Comparison of ENCODE assay signal across 1 cellular context in the genomic region with DNA sequence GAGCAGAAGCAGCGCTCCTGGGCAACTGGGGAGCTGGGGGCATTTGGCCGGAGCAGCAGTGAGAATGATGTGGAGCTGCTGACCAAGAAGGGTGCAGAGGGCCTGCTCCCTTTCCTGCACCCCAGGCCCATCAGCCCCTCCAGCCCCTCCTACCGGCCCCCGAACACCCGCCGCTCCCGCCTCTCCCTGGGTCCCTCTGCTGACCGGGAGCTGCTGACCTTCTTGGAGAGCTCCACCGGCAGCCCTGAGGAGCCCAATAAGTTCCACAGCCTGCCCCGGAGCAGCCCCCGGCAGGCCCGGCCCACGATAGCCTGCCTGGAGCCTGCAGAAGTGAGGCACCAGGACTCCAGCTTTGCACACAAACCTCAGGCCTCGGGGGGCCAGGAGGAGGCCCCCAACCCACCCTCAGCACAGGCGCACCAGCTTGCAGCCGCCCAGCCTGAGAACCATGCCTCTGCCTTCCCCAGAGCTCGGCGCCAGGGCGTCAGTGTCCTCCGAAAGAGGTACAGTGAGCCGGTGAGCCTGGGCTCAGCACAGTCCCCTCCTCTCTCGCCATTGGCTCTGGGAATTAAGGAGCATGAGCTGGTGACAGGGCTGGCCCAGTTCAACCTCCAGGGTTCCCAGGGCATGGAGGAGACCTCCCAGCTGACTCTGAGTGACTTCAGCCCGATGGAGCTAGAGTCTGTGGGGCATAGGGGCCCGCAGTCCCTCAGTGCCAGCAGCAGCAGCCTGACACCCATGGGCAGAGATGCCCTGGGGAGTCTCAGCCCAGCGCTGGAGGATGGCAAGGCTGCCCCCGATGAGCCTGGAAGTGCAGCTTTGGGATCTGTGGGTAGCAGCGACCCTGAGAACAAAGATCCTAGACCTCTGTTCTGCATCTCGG.
TF ChIP-seq lines count a peak whose summit lies in the region.

No MANE protein-coding gene starts in this region.

TF ChIP-seq in IMR-90, 13 proteins besides CTCF, POLR2A, EP300 and RAD21:
- TF ChIP-seq, protein P1, sequence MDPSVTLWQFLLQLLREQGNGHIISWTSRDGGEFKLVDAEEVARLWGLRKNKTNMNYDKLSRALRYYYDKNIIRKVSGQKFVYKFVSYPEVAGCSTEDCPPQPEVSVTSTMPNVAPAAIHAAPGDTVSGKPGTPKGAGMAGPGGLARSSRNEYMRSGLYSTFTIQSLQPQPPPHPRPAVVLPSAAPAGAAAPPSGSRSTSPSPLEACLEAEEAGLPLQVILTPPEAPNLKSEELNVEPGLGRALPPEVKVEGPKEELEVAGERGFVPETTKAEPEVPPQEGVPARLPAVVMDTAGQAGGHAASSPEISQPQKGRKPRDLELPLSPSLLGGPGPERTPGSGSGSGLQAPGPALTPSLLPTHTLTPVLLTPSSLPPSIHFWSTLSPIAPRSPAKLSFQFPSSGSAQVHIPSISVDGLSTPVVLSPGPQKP (IDR thresholded peaks at IDR 0.05; ENCODE audit: borderline replicate concordance, low read depth, low read length): no peak
- TF ChIP-seq, protein P2, sequence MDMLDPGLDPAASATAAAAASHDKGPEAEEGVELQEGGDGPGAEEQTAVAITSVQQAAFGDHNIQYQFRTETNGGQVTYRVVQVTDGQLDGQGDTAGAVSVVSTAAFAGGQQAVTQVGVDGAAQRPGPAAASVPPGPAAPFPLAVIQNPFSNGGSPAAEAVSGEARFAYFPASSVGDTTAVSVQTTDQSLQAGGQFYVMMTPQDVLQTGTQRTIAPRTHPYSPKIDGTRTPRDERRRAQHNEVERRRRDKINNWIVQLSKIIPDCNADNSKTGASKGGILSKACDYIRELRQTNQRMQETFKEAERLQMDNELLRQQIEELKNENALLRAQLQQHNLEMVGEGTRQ (IDR thresholded peaks at IDR 0.05; ENCODE audit: low read depth, low read length): no peak
- TF ChIP-seq CEBPB (IDR thresholded peaks at IDR 0.05; ENCODE audit: low read depth, low read length): no peak
- no peak for TF ChIP-seq BHLHE40 (IDR thresholded peaks at IDR 0.05; ENCODE audit: low read depth, low read length)
- TF ChIP-seq SMC3 (IDR thresholded peaks at IDR 0.05; ENCODE audit: low read depth, low read length): no peak
- no peak for TF ChIP-seq FOS (IDR thresholded peaks at IDR 0.05; ENCODE audit: low read depth, low read length)
- no peak for TF ChIP-seq MXI1 (IDR thresholded peaks at IDR 0.05; ENCODE audit: borderline replicate concordance, low read depth, low read length)
- TF ChIP-seq MAFK (IDR thresholded peaks at IDR 0.05; ENCODE audit: low read depth, low read length): no peak
- TF ChIP-seq MAZ (IDR thresholded peaks at IDR 0.05; ENCODE audit: borderline replicate concordance, low read depth, low read length): no peak
- TF ChIP-seq CHD1 (IDR thresholded peaks at IDR 0.05; ENCODE audit: low read depth, low read length): no peak
- TF ChIP-seq NFE2L2 (IDR thresholded peaks at IDR 0.05; ENCODE audit: low read depth, low read length): no peak
TF ChIP-seq in IMR-90: peak in this region for 0.
